14 cellular contexts compared by ENCODE assay signal in the genomic region with DNA sequence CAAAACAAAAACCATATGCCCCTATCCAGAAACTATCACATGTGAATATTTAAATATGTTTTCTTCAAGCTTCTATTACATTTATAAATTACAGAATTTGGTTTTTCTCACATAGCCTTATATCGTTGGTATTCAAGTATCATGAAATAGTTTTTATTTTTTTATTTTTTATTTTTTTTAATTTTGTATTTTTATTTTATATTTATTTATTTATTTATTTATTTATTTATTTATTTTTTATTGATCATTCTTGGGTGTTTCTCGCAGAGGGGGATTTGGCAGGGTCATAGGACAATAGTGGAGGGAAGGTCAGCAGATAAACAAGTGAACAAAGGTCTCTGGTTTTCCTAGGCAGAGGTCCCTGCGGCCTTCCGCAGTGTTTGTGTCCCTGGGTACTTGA. TPM values are rescaled to one million over a fixed set of nuclear protein-coding genes. Genes with fewer than 3 reads are reported as not detected.
"Had no signal": no experiment of that assay in that cellular context is flagged by ENCODE, and none has a peak within 500 bp of the region (broad histone marks: within the 10 kb centered on the region; RNA-seq: fewer than 3 reads in every experiment).

No MANE protein-coding gene starts in this region.

RNA-seq across cellular contexts. Expression of gene GABRG3, which starts 32.0 kb away (rescaled TPM):
- total RNA-seq: activated B cell treated with CpG ODN at 0.5 μM for 24 hours; activated CD4-positive, alpha-beta memory T cell treated with anti-CD3 and anti-CD28 coated beads for 36 hours; activated CD4-positive, alpha-beta memory T cell treated with anti-CD3 and anti-CD28 coated beads, Interleukin-2, amount 10 ng/mL, durations not matched to agents 7 days and 5 days; activated CD4-positive, alpha-beta T cell treated with anti-CD3 and anti-CD28 coated beads for 36 hours; activated CD4-positive, alpha-beta T cell treated with anti-CD3 and anti-CD28 coated beads, Interleukin-2, amount 10 ng/mL, durations not matched to agents 24 days and 14 days; activated CD4-positive, alpha-beta T cell treated with anti-CD3 and anti-CD28 coated beads, Interleukin-2, amount 10 ng/mL, durations not matched to agents 7 days and 5 days; activated CD8-positive, alpha-beta memory T cell treated with anti-CD3 and anti-CD28 coated beads for 36 hours; activated CD8-positive, alpha-beta memory T cell treated with anti-CD3 and anti-CD28 coated beads, Interleukin-2, amount 10 ng/mL, durations not matched to agents 7 days and 5 days; activated CD8-positive, alpha-beta T cell treated with anti-CD3 and anti-CD28 coated beads for 36 hours; activated CD8-positive, alpha-beta T cell treated with anti-CD3 and anti-CD28 coated beads, Interleukin-2, amount 10 ng/mL, durations not matched to agents 7 days and 5 days; T-cell; T-helper 1 cell treated with Interleukin-12 subunit alpha and Interleukin-12 subunit beta and Interleukin-4 antibody, amounts not matched to agents 30 ng/mL and 1 ng/mL, for 36 hours; T-helper 17 cell; T-helper 2 cell treated with Interferon-gamma antibody and Interleukin-4, amounts not matched to agents 100 ng/mL and 5 ng/mL, for 36 hours had no signal
